Comparison of ENCODE assay signal across 1 cellular context in genomic region chr14:63759454-63759853, GRCh38.
TF ChIP-seq lines count a peak whose summit lies in the region.

No MANE protein-coding gene starts in this region.

TF ChIP-seq in SK-N-SH treated with all-trans-retinoic acid at 6 μM for 48 hours, 23 proteins besides CTCF, POLR2A, EP300 and RAD21 (continued from another document):
- no peak for TF ChIP-seq PATZ1 (CRISPR knock-in tag; IDR thresholded peaks at IDR 0.05; ENCODE audit: borderline replicate concordance)
- TF ChIP-seq BACH2 (CRISPR knock-in tag; IDR thresholded peaks at IDR 0.05; ENCODE audit: borderline replicate concordance), result no peak
